Comparison of ENCODE assay signal across 8 cellular contexts in the genomic region with DNA sequence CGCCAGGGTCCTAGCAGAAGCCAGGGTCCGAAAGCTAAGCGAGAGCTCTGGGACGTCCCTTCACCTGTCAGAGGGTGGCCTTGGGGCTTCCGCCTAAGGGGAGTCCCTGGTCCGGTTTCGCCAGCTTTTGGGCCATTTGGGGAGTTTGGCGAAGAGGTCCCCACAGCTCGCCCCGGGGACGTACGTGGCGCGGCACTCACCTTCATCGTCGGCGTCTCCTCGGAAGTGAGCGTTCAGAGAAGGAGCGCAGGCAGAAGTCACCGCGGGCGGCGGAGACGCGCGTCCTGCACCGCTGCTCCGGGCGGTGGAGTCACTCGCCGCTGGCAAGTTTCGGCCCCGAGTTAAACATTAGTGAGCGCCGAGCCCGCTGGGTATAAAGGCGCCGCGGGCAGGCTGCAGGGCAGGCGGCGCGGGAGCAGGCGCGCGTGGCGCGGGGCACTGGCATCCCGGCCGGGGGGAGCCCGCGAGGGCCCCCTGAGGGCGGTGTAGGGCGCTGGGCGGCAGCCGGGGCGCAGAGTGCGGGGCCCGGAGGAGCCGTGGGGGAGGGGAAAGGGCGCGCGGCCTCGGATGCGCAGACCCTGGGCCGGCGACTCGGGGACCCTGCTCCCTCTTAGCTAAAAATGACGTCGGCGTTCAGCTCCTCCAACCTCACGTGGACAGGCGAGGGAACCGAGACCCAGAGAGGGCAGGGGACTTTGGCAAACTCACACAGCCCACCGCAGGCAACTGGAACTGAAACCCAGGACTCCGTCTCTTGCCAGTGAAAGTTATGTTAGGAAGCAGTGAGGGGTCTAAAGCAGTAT. TPM values are rescaled to one million over a fixed set of nuclear protein-coding genes. Genes with fewer than 3 reads are reported as not detected.
A peak's percentile ranks its signal among the peaks of the same experiment; 100 is the strongest.
DNase-seq lines count a peak whose midpoint lies in the region; ATAC-seq and TF ChIP-seq lines count a peak whose summit lies in the region.

Gene DPP4, minus strand, starts transcription at position 440 of the 803 bp plus-strand sequence. Its CDS starts 234 bp downstream, at position 206.

- no peak for TF ChIP-seq CTCF in sigmoid colon (IDR thresholded peaks at IDR 0.05)

- no peaks in the 10 kb centered on the region for H3K27me3 ChIP-seq in sigmoid colon

- no peak for TF ChIP-seq POLR2A in sigmoid colon (IDR thresholded peaks at IDR 0.05)

- intact Hi-C loops in left ventricle myocardium superior (cut with micrococcal nuclease): no loop called here
- intact Hi-C loops in sigmoid colon (cut with DNase I): loop anchor here (5.0 kb wide), 1 partner anchor 48 kb away; no protein-coding TSS in a partner anchor

- no peaks in the 10 kb centered on the region for H3K36me3 ChIP-seq in sigmoid colon

- peaks cover 0 to 55% (median 36%) of the 10 kb centered on the region in 4 donors for H3K4me1 ChIP-seq in sigmoid colon

- H3K4me3 ChIP-seq in sigmoid colon: peak within 1 kb of the TSS; percentile 51 to 66 (median 60)

- WGBS in sigmoid colon, 2 donors: 1% methylated on average over 76 of the region's 76 CpGs

- peak; percentile 92 for ATAC-seq in HG02763 (IDR thresholded peaks at IDR 0.05; ENCODE audit: unreplicated experiment)
- ATAC-seq in left ventricle myocardium superior: peak; percentile 82

- H3K9me3 ChIP-seq in sigmoid colon: peaks cover 0 to 4% (median 0%) of the 10 kb centered on the region in 4 donors

- no peak for TF ChIP-seq EP300 in sigmoid colon (IDR thresholded peaks at IDR 0.05)

- peak; percentile 50 for DNase-seq in NCI-H345 (lab: John Stamatoyannopoulos, UW)
- no peak for DNase-seq in NCI-H345 treated with DMSO at 0.1 percent for 48 hours (lab: John Stamatoyannopoulos, UW; ENCODE audit: unreplicated experiment)
- DNase-seq in NOMO-1 treated with dmso at 0.1 percent for 144 hours (lab: John Stamatoyannopoulos, UW; ENCODE audit: unreplicated experiment): peak; percentile 2
- DNase-seq in activated gamma-delta T cell (lab: John Stamatoyannopoulos, UW): peak; percentile 31
- peak; percentile 65 for DNase-seq in left ventricle myocardium superior
- peak; percentile 72 for DNase-seq in sigmoid colon
- no peak for DNase-seq in UCSD-AML1 (lab: John Stamatoyannopoulos, UW; ENCODE audit: unreplicated experiment)

- peak within 1 kb of the TSS in 3 of 4 donors; percentile 43 to 58 (median 56) for H3K27ac ChIP-seq in sigmoid colon

RNA-seq across cellular contexts. Expression of gene DPP4, which starts in this region (rescaled TPM):
- 6.7 TPM for total RNA-seq in left ventricle myocardium superior
- total RNA-seq in sigmoid colon: 10 to 100 TPM in 3 of 4 donors, 1 to 10 TPM in 1; 5.8 to 11.9 (median 11.2) TPM
- 1 to 10 TPM; 1.2 to 6.9 (median 1.4) TPM for polyA plus RNA-seq in sigmoid colon

Comparison
In these comparisons a context has a peak if more than half of its experiments do, and no peak if none do; other contexts are left out.
1. DNase-seq: peak in NCI-H345 (single experiment), NOMO-1 treated with dmso at 0.1 percent for 144 hours (single experiment), activated gamma-delta T cell (single experiment), left ventricle myocardium superior (single experiment) and sigmoid colon (single experiment); none in NCI-H345 treated with DMSO at 0.1 percent for 48 hours (single experiment) and UCSD-AML1 (single experiment).